In genomic region chr20:33686008-33686983, GRCh38 we compare ENCODE assay signal across 1 cellular context.
TF ChIP-seq lines count a peak whose summit lies in the region.

Gene E2F1 (minus strand): TSS chr20:33686385. CDS start chr20:33686264, 121 bp downstream.

TF ChIP-seq in HepG2, 621 proteins besides CTCF, POLR2A, EP300 and RAD21 (continued from another document and continues in another):
- no peak; the same call in 1 of the 2 replicates for TF ChIP-seq ZXDC (CRISPR knock-in tag; IDR thresholded peaks at IDR 0.05)
- TF ChIP-seq ZNF737 (CRISPR knock-in tag; IDR thresholded peaks at IDR 0.05; ENCODE audit: borderline replicate concordance) = no peak
- TF ChIP-seq ZNF33B (CRISPR knock-in tag; IDR thresholded peaks at IDR 0.05) = no peak
- TF ChIP-seq CREBL2 (CRISPR knock-in tag; IDR thresholded peaks at IDR 0.05; ENCODE audit: borderline replicate concordance) = peak; percentile 65; the same call in 1 of the 2 replicates
- TF ChIP-seq ZNF446 (CRISPR knock-in tag; IDR thresholded peaks at IDR 0.05) = peak; percentile 82; the same call in 1 of the 2 replicates
- no peak for TF ChIP-seq KAT7 (CRISPR knock-in tag; IDR thresholded peaks at IDR 0.05; ENCODE audit: borderline replicate concordance)
- peak; percentile 51; the same call in 1 of the 2 replicates for TF ChIP-seq ZKSCAN8 (CRISPR knock-in tag; IDR thresholded peaks at IDR 0.05; ENCODE audit: borderline replicate concordance)
- TF ChIP-seq TP53 (CRISPR knock-in tag; conservative IDR thresholded peaks at IDR 0.05) = no peak
- TF ChIP-seq MAF1 (CRISPR knock-in tag; IDR thresholded peaks at IDR 0.05; ENCODE audit: borderline replicate concordance) = 0 out of 2 replicates have a peak, but pooled peaks have one; percentile 48
- no peak for TF ChIP-seq ZNF142 (CRISPR knock-in tag; IDR thresholded peaks at IDR 0.05)
- TF ChIP-seq ZNF343 (CRISPR knock-in tag; IDR thresholded peaks at IDR 0.05) = peak; percentile 34; the same call in 1 of the 2 replicates
- peak; percentile 60; the same call in 1 of the 2 replicates for TF ChIP-seq SP140L (CRISPR knock-in tag; IDR thresholded peaks at IDR 0.05; ENCODE audit: borderline replicate concordance)
- TF ChIP-seq ZBTB8A (CRISPR knock-in tag; IDR thresholded peaks at IDR 0.05; ENCODE audit: borderline replicate concordance, low read depth) = no peak
- TF ChIP-seq ZNF354B (CRISPR knock-in tag; IDR thresholded peaks at IDR 0.05) = 0 out of 2 replicates have a peak, but pooled peaks have one; percentile 48
- TF ChIP-seq ZFAT (CRISPR knock-in tag; conservative IDR thresholded peaks at IDR 0.05) = no peak
- TF ChIP-seq ZNF83 (CRISPR knock-in tag; IDR thresholded peaks at IDR 0.05; ENCODE audit: borderline replicate concordance) = no peak
- no peak for TF ChIP-seq GZF1 (CRISPR knock-in tag; IDR thresholded peaks at IDR 0.05)
- peak; percentile 98 for TF ChIP-seq ZSCAN31 (CRISPR knock-in tag; IDR thresholded peaks at IDR 0.05; ENCODE audit: low read depth)
- peak; percentile 99 for TF ChIP-seq BORCS8-MEF2B (CRISPR knock-in tag; IDR thresholded peaks at IDR 0.05)
- no peak for TF ChIP-seq ZNF597 (CRISPR knock-in tag; IDR thresholded peaks at IDR 0.05)
- TF ChIP-seq ZNF790 (CRISPR knock-in tag; IDR thresholded peaks at IDR 0.05; ENCODE audit: borderline replicate concordance) = no peak
- peak; percentile 71; the same call in 1 of the 2 replicates for TF ChIP-seq ZIK1 (CRISPR knock-in tag; IDR thresholded peaks at IDR 0.05; ENCODE audit: borderline replicate concordance, low read depth)
- TF ChIP-seq HNF1A (IDR thresholded peaks at IDR 0.05; ENCODE audit: low read depth) = no peak
- peak; percentile 32; the same call in 1 of the 2 replicates for TF ChIP-seq HNF1A (CRISPR knock-in tag; IDR thresholded peaks at IDR 0.05; ENCODE audit: borderline replicate concordance)
- no peak for TF ChIP-seq TRIM24 (CRISPR knock-in tag; IDR thresholded peaks at IDR 0.05)
- no peak; the same call in 1 of the 2 replicates for TF ChIP-seq SATB2 (CRISPR knock-in tag; IDR thresholded peaks at IDR 0.05)
- TF ChIP-seq ATF5 (CRISPR knock-in tag; IDR thresholded peaks at IDR 0.05; ENCODE audit: low read depth) = peak; percentile 35; the same call in 1 of the 2 replicates
- TF ChIP-seq ETV5 (CRISPR knock-in tag; IDR thresholded peaks at IDR 0.05; ENCODE audit: borderline replicate concordance) = peak; percentile 69
- TF ChIP-seq RBAK (CRISPR knock-in tag; IDR thresholded peaks at IDR 0.05) = no peak
- no peak for TF ChIP-seq SUZ12 (IDR thresholded peaks at IDR 0.05; ENCODE audit: low read depth, low read length)
- no peak for TF ChIP-seq RBM39 (IDR thresholded peaks at IDR 0.05; ENCODE audit: low read depth, low read length, poor library complexity, severe bottlenecking)
- TF ChIP-seq ZBTB49 (CRISPR knock-in tag; IDR thresholded peaks at IDR 0.05; ENCODE audit: borderline replicate concordance) = peak; percentile 71; the same call in 1 of the 2 replicates
- 0 out of 2 replicates have a peak, but pooled peaks have one; percentile 37 for TF ChIP-seq ZNF512 (CRISPR knock-in tag; IDR thresholded peaks at IDR 0.05)
- no peak for TF ChIP-seq ELF4 (CRISPR knock-in tag; IDR thresholded peaks at IDR 0.05; ENCODE audit: borderline replicate concordance)
- TF ChIP-seq CBFB (CRISPR knock-in tag; IDR thresholded peaks at IDR 0.05) = peak; percentile 50
- TF ChIP-seq FOXK2 (IDR thresholded peaks at IDR 0.05) = no peak
- TF ChIP-seq MAFG (CRISPR knock-in tag; IDR thresholded peaks at IDR 0.05) = no peak
- peak; percentile 51; the same call in 1 of the 2 replicates for TF ChIP-seq KMT2B (CRISPR knock-in tag; IDR thresholded peaks at IDR 0.05)
- peak; percentile 99; the same call in 1 of the 2 replicates for TF ChIP-seq E2F2 (CRISPR knock-in tag; IDR thresholded peaks at IDR 0.05; ENCODE audit: borderline replicate concordance)
- TF ChIP-seq FOXA3 (CRISPR knock-in tag; IDR thresholded peaks at IDR 0.05) = peak; percentile 23; the same call in 1 of the 2 replicates
- peak; percentile 90 for TF ChIP-seq ZNF124 (CRISPR knock-in tag; IDR thresholded peaks at IDR 0.05)
